ENCODE assay signal across 8 cellular contexts in the genomic region with DNA sequence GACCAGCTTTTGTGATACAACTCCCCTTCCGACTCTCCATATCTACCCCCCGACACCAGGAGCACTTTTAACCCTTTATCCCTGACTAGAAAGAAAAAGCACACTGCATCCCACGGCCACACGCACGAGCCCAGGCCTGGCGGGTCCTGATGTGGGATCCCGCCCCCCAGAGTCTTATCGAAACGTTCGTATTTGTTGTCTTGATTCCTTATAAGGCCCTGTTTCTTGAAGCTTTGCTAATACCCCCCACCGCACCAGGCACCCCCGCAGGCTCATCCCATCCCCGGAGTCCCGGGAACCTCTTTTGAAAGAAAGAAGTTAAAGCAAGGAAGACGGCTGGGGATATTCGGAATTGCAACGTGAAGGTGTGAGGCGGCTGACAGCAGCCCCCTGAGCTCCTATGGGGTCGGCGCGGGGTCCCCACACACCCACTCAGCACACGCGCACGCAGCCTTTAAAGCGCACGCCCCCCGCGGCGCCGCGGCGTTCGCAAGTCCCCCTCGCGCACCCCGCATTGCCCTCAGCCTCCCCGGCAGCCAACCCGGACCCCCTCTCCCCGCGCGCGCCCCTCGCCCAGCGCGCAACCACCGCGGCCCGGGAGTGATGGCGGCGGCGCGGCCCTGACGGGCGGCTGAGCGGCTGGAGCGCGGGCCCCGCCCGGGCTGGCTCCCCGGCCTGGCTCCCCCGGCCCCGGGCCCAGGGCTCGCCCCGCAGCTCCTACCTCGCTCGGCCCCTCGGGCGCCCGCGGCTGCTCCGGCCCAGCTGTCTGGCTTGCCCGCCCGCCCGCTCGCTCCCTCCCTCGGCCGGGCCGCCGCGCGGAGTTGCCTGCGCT. TPM values are rescaled to one million over a fixed set of nuclear protein-coding genes. Genes with fewer than 3 reads are reported as not detected.
A peak's percentile ranks its signal among the peaks of the same experiment; 100 is the strongest.
DNase-seq lines count a peak whose midpoint lies in the region; ATAC-seq and TF ChIP-seq lines count a peak whose summit lies in the region.

No MANE protein-coding gene starts in this region.

- H3K9me3 ChIP-seq in MG63 (no peaks in the 10 kb centered on the region), neutrophil (no peaks in the 10 kb centered on the region)

- H3K36me3 ChIP-seq in MG63 (no peaks in the 10 kb centered on the region), neutrophil (no peaks in the 10 kb centered on the region)

- no peak for TF ChIP-seq CTCF in CD14-positive monocyte (IDR thresholded peaks at IDR 0.05)
- TF ChIP-seq CTCF in neutrophil (IDR thresholded peaks at IDR 0.05) = no peak

- peak overlapping the region; percentile 85 to 99 (median 94) for H3K27ac Mint-ChIP-seq in CD14-positive monocyte

- ATAC-seq in GM21390 (IDR thresholded peaks at IDR 0.05; ENCODE audit: unreplicated experiment) = peak; percentile 46
- no peak for ATAC-seq in HG02884 (IDR thresholded peaks at IDR 0.05; ENCODE audit: unreplicated experiment)

- intact Hi-C loops in CD14-positive monocyte (cut with micrococcal nuclease) = no loop called here

- H3K27ac ChIP-seq in neutrophil = peak overlapping the region; percentile 90

- H3K27me3 ChIP-seq in MG63 (no peaks in the 10 kb centered on the region), neutrophil (no peaks in the 10 kb centered on the region)

- H3K4me3 ChIP-seq in MG63 = peak overlapping the region; percentile 75
- peak overlapping the region; percentile 84 to 97 for H3K4me3 ChIP-seq in neutrophil (ENCODE audit: low read depth in 1 of 2, low read length in 1 of 2)

- peaks cover 0 to 3% (median 1%) of the 10 kb centered on the region in 3 donors for H3K27me3 Mint-ChIP-seq in CD14-positive monocyte (ENCODE audit: low read depth in 3 of 3)

- H3K36me3 Mint-ChIP-seq in CD14-positive monocyte = peaks cover 0 to 4% of the 10 kb centered on the region in 2 donors

- H3K4me1 ChIP-seq in neutrophil (ENCODE audit: control insufficient read depth in 1 of 2, insufficient read depth in 1 of 2, low read depth in 1 of 2, low read length in 1 of 2) = peaks cover 43 to 54% of the 10 kb centered on the region in 2 experiments

- H3K4me3 Mint-ChIP-seq in CD14-positive monocyte = peak overlapping the region; percentile 99 to 100

- DNase-seq in CD14-positive monocyte (ENCODE audit: low spot score) (no peak), MG63 (peak; percentile 9), activated T-cell treated with anti-CD3 and anti-CD28 coated beads for 1 hour (ENCODE audit: low read depth) (peak; percentile 19), fibroblast of peridontal ligament (ENCODE audit: extremely low read depth) (peak; percentile 57), SW 1271 (lab: John Stamatoyannopoulos, UW) (no peak)

- H3K4me1 Mint-ChIP-seq in CD14-positive monocyte = peaks cover 57% of the 10 kb centered on the region

- no peaks in the 10 kb centered on the region for H3K9me3 Mint-ChIP-seq in CD14-positive monocyte

RNA-seq across cellular contexts. Expression of gene STAT5B, which starts 0.4 kb away (rescaled TPM):
- 10 to 100 TPM; 28.5 to 47.9 TPM for polyA plus RNA-seq in CD14-positive monocyte
- total RNA-seq in MG63 (2014; rRNA removed; shearing (Covaris generic); ENCODE audit: low replicate concordance) = 13.7 and 24.3 TPM in 2 replicates

RNA-seq across cellular contexts. Expression of gene STAT5A, which starts 12.6 kb away (rescaled TPM):
- 10 to 100 TPM; 30.5 to 49.8 TPM for polyA plus RNA-seq in CD14-positive monocyte
- 4.6 and 23.0 TPM in 2 replicates for total RNA-seq in MG63 (2014; rRNA removed; shearing (Covaris generic); ENCODE audit: low replicate concordance)

Comparison
In these comparisons a context has a peak if more than half of its experiments do, and no peak if none do; other contexts are left out.
1. DNase-seq: peak in MG63 (single experiment), activated T-cell treated with anti-CD3 and anti-CD28 coated beads for 1 hour (single experiment) and fibroblast of peridontal ligament (single experiment); none in CD14-positive monocyte (single experiment) and SW 1271 (0 of 2).